17 cellular contexts compared by ENCODE assay signal in genomic region chr18:34321075-34321474, GRCh38.
A peak's percentile ranks its signal among the peaks of the same experiment; 100 is the strongest.
DNase-seq lines count a peak whose midpoint lies in the region; ATAC-seq and TF ChIP-seq lines count a peak whose summit lies in the region.
"Had no signal": no experiment of that assay in that cellular context is flagged by ENCODE, and none has a peak within 500 bp of the region (broad histone marks: within the 10 kb centered on the region; RNA-seq: fewer than 3 reads in every experiment).

No MANE protein-coding gene starts in this region.

- intact Hi-C loops in mucosa of descending colon (cut with DNase I, micrococcal nuclease) = loop anchor here in 1 of 2 donors (5.0 kb wide), 1 partner anchor 199 kb away; no protein-coding TSS in a partner anchor

- POLR2A ChIA-PET in HEK293T (lab: Yijun Ruan, JAX) = no interaction called here

- no peaks in the 10 kb centered on the region for H3K9me3 ChIP-seq in mucosa of descending colon
- H3K9me3 ChIP-seq: psoas muscle had no signal

- DNase-seq in mucosa of descending colon (no peak), HEK293T (ENCODE audit: extremely low spot score) (no peak), activated T-cell treated with anti-CD3 and anti-CD28 coated beads for 4 hours (no peak), nucleus accumbens (lab: John Stamatoyannopoulos, UW) (no peak)
- DNase-seq: activated naive CD8-positive, alpha-beta T cell treated with anti-CD3 and anti-CD28 coated beads for 36 hours; CD4-positive, CD25-positive, alpha-beta regulatory T cell; cerebellar nuclear complex; GDM1; NCI-H2081 treated with DMSO at 0.1 percent for 48 hours; PC-3; psoas muscle; stimulated activated CD4-positive, alpha-beta T cell treated with anti-CD3 and anti-CD28 coated beads, Interleukin-4, amount 100 ng/mL, for 4 hours; T-helper 17 cell had no signal

- no peak overlapping the region for H3K4me3 ChIP-seq in mucosa of descending colon
- H3K4me3 ChIP-seq: psoas muscle had no signal

- CTCF ChIA-PET in HEK293T (lab: Yijun Ruan, JAX) = interaction anchor here (0.7 to 5.7 kb wide), 4 partner anchors 12 to 481 kb away, joined by 3 to 68 read pairs (median 6); no protein-coding TSS in a partner anchor

- peak; percentile 93 for ATAC-seq in GM18907 (IDR thresholded peaks at IDR 0.05; ENCODE audit: unreplicated experiment)
- peak; percentile 76 for ATAC-seq in GM21576 (IDR thresholded peaks at IDR 0.05; ENCODE audit: unreplicated experiment)
- ATAC-seq in HG03095 (IDR thresholded peaks at IDR 0.05; ENCODE audit: unreplicated experiment) = peak; percentile 82
- ATAC-seq in mucosa of descending colon = peak; percentile 74
- ATAC-seq: HCT116, PC-3, T-helper 17 cell had no signal

- no peak for TF ChIP-seq CTCF in mucosa of descending colon (IDR thresholded peaks at IDR 0.05)

- no peaks in the 10 kb centered on the region for H3K36me3 ChIP-seq in mucosa of descending colon (ENCODE audit: low read depth)

- no peaks in the 10 kb centered on the region for H3K4me1 ChIP-seq in mucosa of descending colon (ENCODE audit: low read depth)

TF ChIP-seq in HEK293T, 16 proteins besides CTCF, POLR2A, EP300 and RAD21:
- no peak for TF ChIP-seq ZNF384 (IDR thresholded peaks at IDR 0.05)
- TF ChIP-seq LEF1 (IDR thresholded peaks at IDR 0.05; ENCODE audit: borderline replicate concordance) = no peak
TF ChIP-seq in HEK293T: peak in this region for 0.
